1 cellular context compared by ENCODE assay signal in genomic region chr18:9404565-9405060, GRCh38.
A peak's percentile ranks its signal among the peaks of the same experiment; 100 is the strongest.
TF ChIP-seq lines count a peak whose summit lies in the region.

No MANE protein-coding gene starts in this region.

TF ChIP-seq in K562, 482 proteins besides CTCF, POLR2A, EP300 and RAD21 (continued from another document):
- TF ChIP-seq PRDM10 (IDR thresholded peaks at IDR 0.05; ENCODE audit: partially characterized antibody) (peak; percentile 29), SPI1 (IDR thresholded peaks at IDR 0.05; ENCODE audit: borderline replicate concordance, low read depth, low read length) (peak; percentile 49; the same call in 1 of the 2 replicates), ATF3 (IDR thresholded peaks at IDR 0.05) (peak; percentile 46; the same call in 1 of the 2 replicates), ATF3 (CRISPR knock-in tag; conservative IDR thresholded peaks at IDR 0.05) (0 out of 2 replicates have a peak, but pooled peaks have one; percentile 47), ZNF407 (IDR thresholded peaks at IDR 0.05; ENCODE audit: low read depth) (peak; percentile 88), ZNF143 (CRISPR knock-in tag; IDR thresholded peaks at IDR 0.05) (no peak), ZNF24 (IDR thresholded peaks at IDR 0.05) (peak; percentile 55; the same call in 1 of the 2 replicates), ZBED1 (IDR thresholded peaks at IDR 0.05) (no peak), RREB1 (CRISPR knock-in tag; IDR thresholded peaks at IDR 0.05) (no peak), ZNF280B (CRISPR knock-in tag; IDR thresholded peaks at IDR 0.05) (no peak), TBP (optimal IDR thresholded peaks at IDR 0.05; ENCODE audit: low read depth, low read length) (peak; percentile 58), BRD4 (IDR thresholded peaks at IDR 0.05) (peak; percentile 46; the same call in 1 of the 2 replicates)
